8 cellular contexts compared by ENCODE assay signal in genomic region chr5:142215915-142216681, GRCh38.
DNase-seq lines count a peak whose midpoint lies in the region; ATAC-seq and TF ChIP-seq lines count a peak whose summit lies in the region.

No MANE protein-coding gene starts in this region.

- H3K27me3 ChIP-seq in SJSA1 (replicated peaks) (no peaks in the 10 kb centered on the region), psoas muscle (ENCODE audit: insufficient read depth in 3 of 3, low read length in 2 of 3) (peaks cover 0 to 1% (median 0%) of the 10 kb centered on the region in 3 donors)

- peak overlapping the region; percentile 63 for H3K27ac ChIP-seq in SJSA1
- no peak overlapping the region for H3K27ac ChIP-seq in psoas muscle

- H3K4me1 Mint-ChIP-seq in activated naive CD8-positive, alpha-beta T cell treated with anti-CD3 and anti-CD28 coated beads, Interleukin-2, amount 50 U/mL, for 24 hours, result no peaks in the 10 kb centered on the region
- peaks cover 5% of the 10 kb centered on the region for H3K4me1 Mint-ChIP-seq in T-helper 2 cell treated with Interferon-gamma antibody and Interleukin-4, amounts not matched to agents 5 μg/mL and 100 μg/mL, for 36 hours (ENCODE audit: low read depth)

- intact Hi-C loops in psoas muscle (cut with DNase I), result no loop called here

- WGBS in psoas muscle, 3 donors, result 24 to 31% (median 25%) methylated on average over 14 of the region's 14 CpGs

- peak; percentile 95 for DNase-seq in Daoy (ENCODE audit: low read depth)
- peak; percentile 98 to 99 for DNase-seq in SJSA1 (ENCODE audit: low read depth in 1 of 2, low spot score in 2 of 2)
- peak; percentile 89 to 93 for DNase-seq in foreskin fibroblast
- peak; percentile 74 to 79 for DNase-seq in psoas muscle
- DNase-seq in activated naive CD8-positive, alpha-beta T cell treated with anti-CD3 and anti-CD28 coated beads, Interleukin-2, amount 50 U/mL, for 24 hours, result no peak
- no peak for DNase-seq in T-helper 2 cell treated with Interferon-gamma antibody and Interleukin-4, amounts not matched to agents 5 μg/mL and 100 μg/mL, for 36 hours (ENCODE audit: low spot score)
- DNase-seq in activated T-cell treated with anti-CD3 and anti-CD28 coated beads, Interleukin-2, amount 50 U/mL, for 48 hours, result no peak

- no peaks in the 10 kb centered on the region for H3K36me3 ChIP-seq in SJSA1
- H3K36me3 ChIP-seq in psoas muscle (ENCODE audit: insufficient read depth in 1 of 2, low read depth in 1 of 2), result no peaks in the 10 kb centered on the region

- H3K27ac Mint-ChIP-seq in activated naive CD8-positive, alpha-beta T cell treated with anti-CD3 and anti-CD28 coated beads, Interleukin-2, amount 50 U/mL, for 24 hours, result no peak overlapping the region
- H3K27ac Mint-ChIP-seq in T-helper 2 cell treated with Interferon-gamma antibody and Interleukin-4, amounts not matched to agents 5 μg/mL and 100 μg/mL, for 36 hours, result no peak overlapping the region

- H3K9me3 Mint-ChIP-seq in activated naive CD8-positive, alpha-beta T cell treated with anti-CD3 and anti-CD28 coated beads, Interleukin-2, amount 50 U/mL, for 24 hours, result no peaks in the 10 kb centered on the region
- no peaks in the 10 kb centered on the region for H3K9me3 Mint-ChIP-seq in T-helper 2 cell treated with Interferon-gamma antibody and Interleukin-4, amounts not matched to agents 5 μg/mL and 100 μg/mL, for 36 hours

- H3K27me3 Mint-ChIP-seq in activated naive CD8-positive, alpha-beta T cell treated with anti-CD3 and anti-CD28 coated beads, Interleukin-2, amount 50 U/mL, for 24 hours, result peaks cover 5% of the 10 kb centered on the region
- H3K27me3 Mint-ChIP-seq in T-helper 2 cell treated with Interferon-gamma antibody and Interleukin-4, amounts not matched to agents 5 μg/mL and 100 μg/mL, for 36 hours (ENCODE audit: low read depth), result peaks cover 3% of the 10 kb centered on the region

- no peak for TF ChIP-seq CTCF in foreskin fibroblast (IDR thresholded peaks at IDR 0.05; ENCODE audit: low read depth, low read length)
- TF ChIP-seq CTCF in psoas muscle (IDR thresholded peaks at IDR 0.05), result no peak

- ATAC-seq in psoas muscle (peak; percentile 88 to 95 (median 94)), GM21529 (IDR thresholded peaks at IDR 0.05; ENCODE audit: unreplicated experiment) (no peak)
- ATAC-seq in activated naive CD8-positive, alpha-beta T cell treated with anti-CD3 and anti-CD28 coated beads, Interleukin-2, amount 50 U/mL, for 24 hours, result no peak

- H3K4me3 ChIP-seq in SJSA1 (no peak overlapping the region), foreskin fibroblast (ENCODE audit: low read depth in 1 of 2, low read length in 2 of 2) (peak overlapping the region in 1 of 2 donors; percentile 23), psoas muscle (peak overlapping the region; percentile 13)

- H3K9me3 ChIP-seq in SJSA1 (replicated peaks) (no peaks in the 10 kb centered on the region), psoas muscle (no peaks in the 10 kb centered on the region)

- peaks cover 39% of the 10 kb centered on the region for H3K4me1 ChIP-seq in SJSA1 (replicated peaks)
- H3K4me1 ChIP-seq in psoas muscle, result peaks cover 11% of the 10 kb centered on the region

- H3K36me3 Mint-ChIP-seq in activated naive CD8-positive, alpha-beta T cell treated with anti-CD3 and anti-CD28 coated beads, Interleukin-2, amount 50 U/mL, for 24 hours (ENCODE audit: low read depth), result no peaks in the 10 kb centered on the region
- H3K36me3 Mint-ChIP-seq in T-helper 2 cell treated with Interferon-gamma antibody and Interleukin-4, amounts not matched to agents 5 μg/mL and 100 μg/mL, for 36 hours (ENCODE audit: low read depth), result no peaks in the 10 kb centered on the region

- no peak overlapping the region for H3K4me3 Mint-ChIP-seq in activated naive CD8-positive, alpha-beta T cell treated with anti-CD3 and anti-CD28 coated beads, Interleukin-2, amount 50 U/mL, for 24 hours
- no peak overlapping the region for H3K4me3 Mint-ChIP-seq in T-helper 2 cell treated with Interferon-gamma antibody and Interleukin-4, amounts not matched to agents 5 μg/mL and 100 μg/mL, for 36 hours

Comparison
In these comparisons a context has a peak if more than half of its experiments do, and no peak if none do; other contexts are left out.
1. DNase-seq: peak in Daoy (single experiment), SJSA1 (2 of 2), foreskin fibroblast (2 of 2) and psoas muscle (2 of 2); none in activated naive CD8-positive, alpha-beta T cell treated with anti-CD3 and anti-CD28 coated beads, Interleukin-2, amount 50 U/mL, for 24 hours (single experiment), T-helper 2 cell treated with Interferon-gamma antibody and Interleukin-4, amounts not matched to agents 5 μg/mL and 100 μg/mL, for 36 hours (single experiment) and activated T-cell treated with anti-CD3 and anti-CD28 coated beads, Interleukin-2, amount 50 U/mL, for 48 hours (0 of 2).
2. ATAC-seq: peak in psoas muscle (4 of 4); none in GM21529 (single experiment) and activated naive CD8-positive, alpha-beta T cell treated with anti-CD3 and anti-CD28 coated beads, Interleukin-2, amount 50 U/mL, for 24 hours (single experiment).